Comparison of ENCODE assay signal across 25 cellular contexts in the genomic region with DNA sequence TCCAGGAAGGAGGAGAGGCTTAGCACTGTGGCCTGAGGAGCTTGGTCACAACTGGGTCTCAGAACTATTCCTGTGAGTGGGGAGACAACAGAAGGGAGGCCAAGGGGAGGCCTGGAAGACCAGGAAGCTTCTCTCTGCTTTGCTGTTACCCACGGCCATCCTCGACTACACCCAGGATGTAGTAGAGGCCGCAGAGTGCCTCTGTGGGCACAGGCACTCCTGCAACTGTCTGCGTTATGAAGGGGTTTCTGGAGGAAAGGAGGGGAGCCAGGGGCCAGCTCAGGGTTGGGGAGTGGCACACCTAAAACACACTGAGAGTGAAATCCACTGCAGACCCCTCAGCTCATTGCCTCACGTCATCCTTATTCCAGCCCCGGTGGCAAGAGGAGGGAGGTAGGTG. TPM values are rescaled to one million over a fixed set of nuclear protein-coding genes. Genes with fewer than 3 reads are reported as not detected.
DNase-seq lines count a peak whose midpoint lies in the region; ATAC-seq, FAIRE-seq and TF ChIP-seq lines count a peak whose summit lies in the region.
"Had no signal": no experiment of that assay in that cellular context is flagged by ENCODE, and none has a peak within 500 bp of the region (broad histone marks: within the 10 kb centered on the region; RNA-seq: fewer than 3 reads in every experiment).

No MANE protein-coding gene starts in this region.

- no peak for TF ChIP-seq CTCF in GM23338 (conservative IDR thresholded peaks at IDR 0.05; ENCODE audit: low read depth in 2 of 2)
- no peak for TF ChIP-seq CTCF in kidney (IDR thresholded peaks at IDR 0.05; ENCODE audit: borderline replicate concordance, extremely low read depth, insufficient read depth)

- H3K4me1 ChIP-seq in GM23338 (ENCODE audit: insufficient read depth) (peaks cover 2% of the 10 kb centered on the region; the same call in 1 of the 2 replicates), kidney (ENCODE audit: control insufficient read depth in 1 of 2, insufficient read depth in 1 of 2, low read depth in 1 of 2, low read length in 2 of 2) (peaks cover under 1 to 8% of the 10 kb centered on the region in 2 donors)

- H3K9me2 ChIP-seq in GM23338 (ENCODE audit: insufficient read depth), result no peaks in the 10 kb centered on the region

- H3K9me3 Mint-ChIP-seq in activated CD4-positive, alpha-beta T cell treated with anti-CD3 and anti-CD28 coated beads, Interleukin-2, amount 10 ng/mL, durations not matched to agents 7 days and 5 days, result no peaks in the 10 kb centered on the region
- no peaks in the 10 kb centered on the region for H3K9me3 Mint-ChIP-seq in GM23338
- no peaks in the 10 kb centered on the region for H3K9me3 Mint-ChIP-seq in activated CD8-positive, alpha-beta T cell treated with anti-CD3 and anti-CD28 coated beads, Interleukin-2, amount 10 ng/mL, durations not matched to agents 7 days and 5 days (ENCODE audit: insufficient read depth)
- H3K9me3 Mint-ChIP-seq: CD14-positive monocyte had no signal

- H4K20me1 ChIP-seq in GM23338 (replicated peaks; ENCODE audit: insufficient read depth), result no peaks in the 10 kb centered on the region

- no peaks in the 10 kb centered on the region for H3F3A ChIP-seq in GM23338 (replicated peaks; ENCODE audit: low read depth)

- H3K36me3 Mint-ChIP-seq in activated CD4-positive, alpha-beta T cell treated with anti-CD3 and anti-CD28 coated beads, Interleukin-2, amount 10 ng/mL, durations not matched to agents 7 days and 5 days (ENCODE audit: low read depth), result no peaks in the 10 kb centered on the region
- no peaks in the 10 kb centered on the region; the same call in 2 of the 3 replicates for H3K36me3 Mint-ChIP-seq in GM23338 (ENCODE audit: low read depth)
- H3K36me3 Mint-ChIP-seq in activated CD8-positive, alpha-beta T cell treated with anti-CD3 and anti-CD28 coated beads, Interleukin-2, amount 10 ng/mL, durations not matched to agents 7 days and 5 days (ENCODE audit: low read depth), result no peaks in the 10 kb centered on the region
- H3K36me3 Mint-ChIP-seq: CD14-positive monocyte had no signal

- no peak overlapping the region for H3K27ac ChIP-seq in GM23338 (ENCODE audit: low read depth)
- H3K27ac ChIP-seq in kidney (ENCODE audit: low read depth in 2 of 2, low read length in 2 of 2), result no peak overlapping the region

- POLR2A ChIA-PET in activated CD4-positive, alpha-beta T cell treated with anti-CD3 and anti-CD28 coated beads, Interleukin-2, amount 10 ng/mL, durations not matched to agents 7 days and 5 days (lab: Charles Lee), result no interaction called here
- POLR2A ChIA-PET in activated CD8-positive, alpha-beta T cell treated with anti-CD3 and anti-CD28 coated beads, Interleukin-2, amount 10 ng/mL, durations not matched to agents 7 days and 5 days (lab: Charles Lee), result no interaction called here

- H3K9me3 ChIP-seq in kidney (ENCODE audit: control insufficient read depth in 1 of 2, low read length in 2 of 2), result no peaks in the 10 kb centered on the region

- H3K27me3 ChIP-seq in GM23338 (ENCODE audit: insufficient read depth), result peaks cover 9% of the 10 kb centered on the region; the same call in 1 of the 2 replicates

- intact Hi-C loops in kidney (cut with DNase I), result no loop called here

- no peak for ATAC-seq in GM23338
- peak; percentile 48 for ATAC-seq in activated CD8-positive, alpha-beta T cell treated with anti-CD3 and anti-CD28 coated beads, Interleukin-2, amount 10 ng/mL, durations not matched to agents 7 days and 5 days

- no peak overlapping the region for H3K4me3 Mint-ChIP-seq in activated CD4-positive, alpha-beta T cell treated with anti-CD3 and anti-CD28 coated beads, Interleukin-2, amount 10 ng/mL, durations not matched to agents 7 days and 5 days
- H3K4me3 Mint-ChIP-seq in GM23338, result no peak overlapping the region
- H3K4me3 Mint-ChIP-seq in activated CD8-positive, alpha-beta T cell treated with anti-CD3 and anti-CD28 coated beads, Interleukin-2, amount 10 ng/mL, durations not matched to agents 7 days and 5 days, result no peak overlapping the region
- H3K4me3 Mint-ChIP-seq: CD14-positive monocyte had no signal

- FAIRE-seq in kidney (lab: Jason Lieb, UNC), result no peak
- no peak for FAIRE-seq in GM19239 (lab: Jason Lieb, UNC)
- FAIRE-seq: GM12892, GM18507, H54 had no signal

- H3K9ac ChIP-seq in kidney (ENCODE audit: low read length in 2 of 2), result no peak overlapping the region

- H3K4me2 ChIP-seq in GM23338, result no peak overlapping the region

- peak overlapping the region; percentile 78; the same call in 1 of the 2 replicates for H2AFZ ChIP-seq in GM23338

- peak overlapping the region; percentile 85 for H3K27ac Mint-ChIP-seq in activated CD4-positive, alpha-beta T cell treated with anti-CD3 and anti-CD28 coated beads, Interleukin-2, amount 10 ng/mL, durations not matched to agents 7 days and 5 days
- H3K27ac Mint-ChIP-seq in GM23338, result no peak overlapping the region
- H3K27ac Mint-ChIP-seq in activated CD8-positive, alpha-beta T cell treated with anti-CD3 and anti-CD28 coated beads, Interleukin-2, amount 10 ng/mL, durations not matched to agents 7 days and 5 days, result peak overlapping the region; percentile 81
- H3K27ac Mint-ChIP-seq: CD14-positive monocyte had no signal

- no peak for DNase-seq in activated CD4-positive, alpha-beta T cell treated with anti-CD3 and anti-CD28 coated beads, Interleukin-2, amount 10 ng/mL, durations not matched to agents 7 days and 5 days
- no peak for DNase-seq in activated CD4-positive, alpha-beta T cell treated with anti-CD3 and anti-CD28 coated beads for 4 hours
- DNase-seq in GM23338 (ENCODE audit: low spot score), result no peak
- no peak for DNase-seq in activated CD8-positive, alpha-beta T cell treated with anti-CD3 and anti-CD28 coated beads, Interleukin-2, amount 10 ng/mL, durations not matched to agents 7 days and 5 days
- peak; percentile 17 for DNase-seq in kidney
- no peak for DNase-seq in SHP77 treated with DMSO at 0.1 percent for 48 hours (lab: John Stamatoyannopoulos, UW)
- no peak for DNase-seq in GM19239 (ENCODE audit: insufficient read length, low spot score)
- no peak for DNase-seq in GOT3 (lab: John Stamatoyannopoulos, UW)
- DNase-seq: 8988T, COR-L47, DMS53, NCI-H1417 treated with DMSO at 0.1 percent for 48 hours, NCI-H187 treated with DMSO at 0.1 percent for 48 hours, NCI-H2227 treated with DMSO at 0.1 percent for 48 hours, NCI-H510A treated with DMSO at 0.1 percent for 48 hours, NCI-H774, OCI-M1, SIG-M5 had no signal

- H3K4me3 ChIP-seq in GM23338 (no peak overlapping the region), kidney (ENCODE audit: low read length in 2 of 2) (no peak overlapping the region)

- CTCF ChIA-PET in activated CD4-positive, alpha-beta T cell treated with anti-CD3 and anti-CD28 coated beads, Interleukin-2, amount 10 ng/mL, durations not matched to agents 7 days and 5 days (lab: Charles Lee), result interaction anchor here (1.7 kb wide), 1 partner anchor 12 kb away, joined by 6 read pairs; no protein-coding TSS in a partner anchor
- CTCF ChIA-PET in activated CD8-positive, alpha-beta T cell treated with anti-CD3 and anti-CD28 coated beads, Interleukin-2, amount 10 ng/mL, durations not matched to agents 7 days and 5 days (lab: Charles Lee), result interaction anchor here (0.9 to 1.5 kb wide), 5 partner anchors 10 to 31 kb away, joined by 3 to 7 read pairs (median 4); a partner anchor contains a TSS

- peaks cover 35% of the 10 kb centered on the region for H3K27me3 Mint-ChIP-seq in activated CD4-positive, alpha-beta T cell treated with anti-CD3 and anti-CD28 coated beads, Interleukin-2, amount 10 ng/mL, durations not matched to agents 7 days and 5 days
- H3K27me3 Mint-ChIP-seq in GM23338 (ENCODE audit: insufficient read depth, low read depth, poor library complexity), result peaks cover 11% of the 10 kb centered on the region
- H3K27me3 Mint-ChIP-seq in activated CD8-positive, alpha-beta T cell treated with anti-CD3 and anti-CD28 coated beads, Interleukin-2, amount 10 ng/mL, durations not matched to agents 7 days and 5 days (ENCODE audit: low read depth), result peaks cover 23% of the 10 kb centered on the region

- H3K36me3 ChIP-seq in GM23338 (ENCODE audit: insufficient read depth), result no peaks in the 10 kb centered on the region
- no peaks in the 10 kb centered on the region for H3K36me3 ChIP-seq in kidney (ENCODE audit: control insufficient read depth in 1 of 2, insufficient read depth in 2 of 2, low read length in 2 of 2)

- H3K4me1 Mint-ChIP-seq in activated CD4-positive, alpha-beta T cell treated with anti-CD3 and anti-CD28 coated beads, Interleukin-2, amount 10 ng/mL, durations not matched to agents 7 days and 5 days, result peaks cover 11% of the 10 kb centered on the region
- H3K4me1 Mint-ChIP-seq in GM23338, result peaks cover 11% of the 10 kb centered on the region
- H3K4me1 Mint-ChIP-seq in activated CD8-positive, alpha-beta T cell treated with anti-CD3 and anti-CD28 coated beads, Interleukin-2, amount 10 ng/mL, durations not matched to agents 7 days and 5 days (ENCODE audit: low read depth), result peaks cover 12% of the 10 kb centered on the region
- H3K4me1 Mint-ChIP-seq: CD14-positive monocyte had no signal

- no peaks in the 10 kb centered on the region for H3K79me2 ChIP-seq in GM23338 (replicated peaks; ENCODE audit: insufficient read depth)

RNA-seq across cellular contexts. Expression of a gene that starts 3.8 kb away (rescaled TPM):
- not detected for total RNA-seq in activated CD4-positive, alpha-beta T cell treated with anti-CD3 and anti-CD28 coated beads, Interleukin-2, amount 10 ng/mL, durations not matched to agents 7 days and 5 days
- 0.03 TPM in 1 of 2 replicates, not detected in the other for total RNA-seq in GM23338 (2014; rRNA removed; shearing (Covaris generic))
- polyA plus RNA-seq in GM23338 (2016; fragmentation: Nextera tagmentation; extraction: Ambion mirVana), result not detected in 2 replicates
- not detected for total RNA-seq in activated CD8-positive, alpha-beta T cell treated with anti-CD3 and anti-CD28 coated beads, Interleukin-2, amount 10 ng/mL, durations not matched to agents 7 days and 5 days
- total RNA-seq in kidney, result not detected
- polyA plus RNA-seq in kidney (ENCODE audit: insufficient read depth, low read depth, low replicate concordance), result not detected
- total RNA-seq: HT1080, MCF 10A had no signal
- polyA plus RNA-seq: AG04450, CD14-positive monocyte had no signal

RNA-seq across cellular contexts. Expression of a gene that starts 9.6 kb away (rescaled TPM):
- not detected for total RNA-seq in activated CD4-positive, alpha-beta T cell treated with anti-CD3 and anti-CD28 coated beads, Interleukin-2, amount 10 ng/mL, durations not matched to agents 7 days and 5 days
- 1.9 and 3.0 TPM in 2 replicates for total RNA-seq in GM23338 (2014; rRNA removed; shearing (Covaris generic))
- polyA plus RNA-seq in GM23338 (2016; fragmentation: Nextera tagmentation; extraction: Ambion mirVana) (1.8 and 1.9 TPM in 2 replicates), kidney (ENCODE audit: insufficient read depth, low read depth, low replicate concordance) (40.4 TPM)
- total RNA-seq in activated CD8-positive, alpha-beta T cell treated with anti-CD3 and anti-CD28 coated beads, Interleukin-2, amount 10 ng/mL, durations not matched to agents 7 days and 5 days, result not detected
- 42.8 TPM for total RNA-seq in kidney
- total RNA-seq: MCF 10A had no signal
- polyA plus RNA-seq: CD14-positive monocyte had no signal

RNA-seq across cellular contexts. Expression of a gene that starts 16.0 kb away (rescaled TPM):
- total RNA-seq in activated CD4-positive, alpha-beta T cell treated with anti-CD3 and anti-CD28 coated beads, Interleukin-2, amount 10 ng/mL, durations not matched to agents 7 days and 5 days, result 10 to 100 TPM; 38.3 to 38.8 TPM
- 53.6 and 58.3 TPM in 2 replicates for total RNA-seq in GM23338 (2014; rRNA removed; shearing (Covaris generic))
- polyA plus RNA-seq in GM23338 (2016; fragmentation: Nextera tagmentation; extraction: Ambion mirVana) (28.7 and 31.8 TPM in 2 replicates), kidney (ENCODE audit: insufficient read depth, low read depth, low replicate concordance) (18.2 TPM)
- 10 to 100 TPM; 40.5 to 41.8 TPM for total RNA-seq in activated CD8-positive, alpha-beta T cell treated with anti-CD3 and anti-CD28 coated beads, Interleukin-2, amount 10 ng/mL, durations not matched to agents 7 days and 5 days
- total RNA-seq in kidney, result 23.5 TPM

RNA-seq across cellular contexts. Expression of a gene that starts 31.2 kb away (rescaled TPM):
- total RNA-seq in activated CD4-positive, alpha-beta T cell treated with anti-CD3 and anti-CD28 coated beads, Interleukin-2, amount 10 ng/mL, durations not matched to agents 7 days and 5 days, result under 1 TPM; 0.17 to 0.22 TPM
- total RNA-seq in GM23338 (2014; rRNA removed; shearing (Covaris generic)), result 4.9 and 6.6 TPM in 2 replicates
- 5.0 and 5.9 TPM in 2 replicates for polyA plus RNA-seq in GM23338 (2016; fragmentation: Nextera tagmentation; extraction: Ambion mirVana)
- under 1 TPM; 0.55 to 0.68 TPM for total RNA-seq in activated CD8-positive, alpha-beta T cell treated with anti-CD3 and anti-CD28 coated beads, Interleukin-2, amount 10 ng/mL, durations not matched to agents 7 days and 5 days
- 30.4 TPM for total RNA-seq in kidney
- polyA plus RNA-seq in kidney (ENCODE audit: insufficient read depth, low read depth, low replicate concordance), result 57.6 TPM
- polyA plus RNA-seq: CD14-positive monocyte had no signal

RNA-seq across cellular contexts. Expression of a gene that starts 33.4 kb away (rescaled TPM):
- 1 to 10 TPM; 1.0 to 1.4 TPM for total RNA-seq in activated CD4-positive, alpha-beta T cell treated with anti-CD3 and anti-CD28 coated beads, Interleukin-2, amount 10 ng/mL, durations not matched to agents 7 days and 5 days
- 79.5 and 139 TPM in 2 replicates for total RNA-seq in GM23338 (2014; rRNA removed; shearing (Covaris generic))
- polyA plus RNA-seq in GM23338 (2016; fragmentation: Nextera tagmentation; extraction: Ambion mirVana), result 7.8 and 8.9 TPM in 2 replicates
- 1 to 10 TPM; 2.9 to 4.4 TPM for total RNA-seq in activated CD8-positive, alpha-beta T cell treated with anti-CD3 and anti-CD28 coated beads, Interleukin-2, amount 10 ng/mL, durations not matched to agents 7 days and 5 days
- total RNA-seq in kidney, result 137 TPM
- 42.1 TPM for polyA plus RNA-seq in kidney (ENCODE audit: insufficient read depth, low read depth, low replicate concordance)
- polyA plus RNA-seq: CD14-positive monocyte had no signal

Comparison
In these comparisons a context has a peak if more than half of its experiments do, and no peak if none do; other contexts are left out.
1. RNA of a gene that starts 9.6 kb away (total RNA-seq): 42.8 TPM in kidney (single experiment); 1.9 to 3.0 TPM in GM23338, not detected in activated CD4-positive, alpha-beta T cell treated with anti-CD3 and anti-CD28 coated beads, Interleukin-2, amount 10 ng/mL, durations not matched to agents 7 days and 5 days and not detected in activated CD8-positive, alpha-beta T cell treated with anti-CD3 and anti-CD28 coated beads, Interleukin-2, amount 10 ng/mL, durations not matched to agents 7 days and 5 days; every median in the first group is over 10 times any median in the second.